ENCODE assay signal across 13 cellular contexts in the genomic region with DNA sequence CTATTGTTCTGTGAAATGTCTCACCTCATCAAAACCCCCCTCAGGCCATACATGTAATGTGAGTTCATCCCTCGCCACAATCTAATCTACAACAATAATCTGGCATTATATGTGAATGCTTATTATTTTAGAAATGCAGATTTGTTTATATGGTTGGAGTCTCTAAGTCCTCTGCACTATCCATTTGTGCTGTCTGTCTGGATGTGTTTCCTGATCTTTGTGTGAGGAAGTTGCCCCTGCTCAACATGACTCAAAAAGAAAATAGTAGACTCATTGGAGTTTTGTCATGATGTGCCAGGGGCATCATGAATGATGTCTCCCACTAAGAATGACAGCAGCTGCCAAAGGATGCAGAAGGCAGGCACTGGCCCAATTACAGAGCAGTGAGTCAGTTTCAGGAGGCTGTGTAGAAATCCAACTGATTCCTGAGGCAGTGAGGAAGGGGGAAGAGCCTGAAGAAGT.
DNase-seq lines count a peak whose midpoint lies in the region; ATAC-seq and TF ChIP-seq lines count a peak whose summit lies in the region.
"Had no signal": no experiment of that assay in that cellular context is flagged by ENCODE, and none has a peak within 500 bp of the region (broad histone marks: within the 10 kb centered on the region; RNA-seq: fewer than 3 reads in every experiment).

No MANE protein-coding gene starts in this region.

- H3K27me3 ChIP-seq in BJ (ENCODE audit: control insufficient read depth, insufficient read depth, low read length) (no peaks in the 10 kb centered on the region), thyroid gland (no peaks in the 10 kb centered on the region)
- H3K27me3 ChIP-seq: suprapubic skin had no signal

- DNase-seq in BJ (ENCODE audit: low read depth): peak; percentile 78
- DNase-seq in RKO (ENCODE audit: low spot score): peak; percentile 67
- peak; percentile 79 for DNase-seq in epithelial cell of proximal tubule (ENCODE audit: low read depth)
- no peak for DNase-seq in omental fat pad (ENCODE audit: low spot score)
- DNase-seq in NCI-H510A treated with DMSO at 0.1 percent for 48 hours (lab: John Stamatoyannopoulos, UW): no peak
- DNase-seq in HT-29 (ENCODE audit: low spot score): no peak
- no peak for DNase-seq in thyroid gland
- DNase-seq: midbrain; NCI-H1930; stimulated activated CD4-positive, alpha-beta T cell treated with anti-CD3 and anti-CD28 coated beads, Interleukin-1b, Interleukin-23, amount 100 ng/mL, for 48 hours had no signal

- ATAC-seq in omental fat pad (ENCODE audit: low FRiP score) (peak; percentile 71), GM18907 (IDR thresholded peaks at IDR 0.05; ENCODE audit: unreplicated experiment) (no peak)
- ATAC-seq: activated T-helper 17 cell treated with anti-CD3 and anti-CD28 coated beads, Interleukin-2, amount 50 U/mL, for 72 hours had no signal

- H3K9me3 ChIP-seq in thyroid gland: no peaks in the 10 kb centered on the region
- H3K9me3 ChIP-seq: suprapubic skin had no signal

- TF ChIP-seq POLR2A in thyroid gland (IDR thresholded peaks at IDR 0.05): no peak

- intact Hi-C loops in thyroid gland (cut with DNase I): no loop called here

- POLR2A ChIA-PET in BJ (lab: Charles Lee): no interaction called here

- CTCF ChIA-PET in BJ (lab: Yijun Ruan, JAX): interaction anchor here (0.9 kb wide), 1 partner anchor 137 kb away, joined by 3 read pairs; no protein-coding TSS in a partner anchor

- H3K27ac ChIP-seq in thyroid gland: no peak overlapping the region
- H3K27ac ChIP-seq: suprapubic skin had no signal

- TF ChIP-seq CTCF in BJ (IDR thresholded peaks at IDR 0.05; ENCODE audit: insufficient read depth, low read depth, low read length) (no peak), epithelial cell of proximal tubule (conservative IDR thresholded peaks at IDR 0.05; ENCODE audit: low read depth, low read length) (no peak), omental fat pad (IDR thresholded peaks at IDR 0.05) (no peak), thyroid gland (IDR thresholded peaks at IDR 0.05) (no peak)

- 90 to 100% methylated on average over 1 of the region's 1 CpG for WGBS in thyroid gland, 2 donors

- H3K4me1 ChIP-seq in thyroid gland: no peaks in the 10 kb centered on the region
- H3K4me1 ChIP-seq: suprapubic skin had no signal

- H3K36me3 ChIP-seq in BJ (ENCODE audit: control insufficient read depth, insufficient read depth, low read length): no peaks in the 10 kb centered on the region
- H3K36me3 ChIP-seq in thyroid gland: no peaks in the 10 kb centered on the region
- H3K36me3 ChIP-seq: suprapubic skin had no signal

- H3K4me3 ChIP-seq in BJ (ENCODE audit: low read depth, low read length) (no peak overlapping the region), epithelial cell of proximal tubule (ENCODE audit: low read depth, low read length) (no peak overlapping the region), thyroid gland (replicated peaks in 1 of 3) (no peak overlapping the region)
- H3K4me3 ChIP-seq: suprapubic skin had no signal

Comparison
In these comparisons a context has a peak if more than half of its experiments do, and no peak if none do; other contexts are left out.
1. DNase-seq: peak in BJ (single experiment), RKO (single experiment) and epithelial cell of proximal tubule (single experiment); none in omental fat pad (single experiment), NCI-H510A treated with DMSO at 0.1 percent for 48 hours (single experiment), HT-29 (single experiment) and thyroid gland (0 of 2).